ENCODE assay signal across 18 cellular contexts in genomic region chr4:94551616-94552564, GRCh38.
DNase-seq lines count a peak whose midpoint lies in the region; ATAC-seq, FAIRE-seq and TF ChIP-seq lines count a peak whose summit lies in the region.
"Had no signal": no experiment of that assay in that cellular context is flagged by ENCODE, and none has a peak within 500 bp of the region (broad histone marks: within the 10 kb centered on the region; RNA-seq: fewer than 3 reads in every experiment).

No MANE protein-coding gene starts in this region.

- intact Hi-C loops in pancreas (cut with DNase I), result no loop called here

- peaks cover 0 to 6% (median 4%) of the 10 kb centered on the region in 5 donors for H3K9me3 Mint-ChIP-seq in CD8-positive, alpha-beta memory T cell
- H3K9me3 Mint-ChIP-seq: GM23338 had no signal

- H3K27me3 ChIP-seq in adipocyte (replicated peaks; ENCODE audit: control insufficient read depth, insufficient read depth, low read length), result no peaks in the 10 kb centered on the region
- H3K27me3 ChIP-seq in pancreas, result no peaks in the 10 kb centered on the region
- H3K27me3 ChIP-seq in CD8-positive, alpha-beta memory T cell (ENCODE audit: insufficient read depth, low read length, poor library complexity, severe bottlenecking), result no peaks in the 10 kb centered on the region
- H3K27me3 ChIP-seq: ascending aorta had no signal

- no peak for TF ChIP-seq CTCF in fibroblast of pulmonary artery (IDR thresholded peaks at IDR 0.05; ENCODE audit: low read length, missing control alignments)
- TF ChIP-seq CTCF in pancreas (IDR thresholded peaks at IDR 0.05), result no peak

- H3K9ac ChIP-seq in adipocyte (ENCODE audit: low read length), result no peak overlapping the region

- DNase-seq in GM19239 (ENCODE audit: insufficient read length, low spot score), result no peak
- DNase-seq in adipocyte (ENCODE audit: low read depth), result peak; percentile 83
- DNase-seq in fibroblast of pulmonary artery (ENCODE audit: low read depth), result peak; percentile 70
- no peak for DNase-seq in pancreas
- DNase-seq in CD8-positive, alpha-beta memory T cell, result no peak
- DNase-seq in SK-N-DZ (ENCODE audit: low spot score), result no peak
- DNase-seq in hypothalamus (lab: John Stamatoyannopoulos, UW), result no peak
- DNase-seq: activated effector memory CD4-positive, alpha-beta T cell treated with anti-CD3 and anti-CD28 coated beads, Interleukin-2, amount 50 U/mL, for 16 hours; effector CD8-positive, alpha-beta T cell; islet precursor cell; MV-4-11; NCI-H69; PC-3; trophoblast cell had no signal

- ATAC-seq in pancreas (no peak), HG02981 (IDR thresholded peaks at IDR 0.05; ENCODE audit: unreplicated experiment) (no peak)
- ATAC-seq: GM23338, PC-3 had no signal

- CTCF ChIA-PET in CD8-positive, alpha-beta memory T cell (lab: Charles Lee), result interaction anchor here (1.1 kb wide), 1 partner anchor 145 kb away, joined by 3 read pairs; no protein-coding TSS in a partner anchor

- no peak overlapping the region for H3K27ac ChIP-seq in pancreas
- H3K27ac ChIP-seq in CD8-positive, alpha-beta memory T cell (ENCODE audit: low read depth, low read length), result no peak overlapping the region

- H3K9me3 ChIP-seq in adipocyte (ENCODE audit: control insufficient read depth, low read length) (no peaks in the 10 kb centered on the region), pancreas (no peaks in the 10 kb centered on the region)
- no peaks in the 10 kb centered on the region for H3K9me3 ChIP-seq in CD8-positive, alpha-beta memory T cell (ENCODE audit: low read length)
- H3K9me3 ChIP-seq: ascending aorta had no signal

- H3K4me1 Mint-ChIP-seq in CD8-positive, alpha-beta memory T cell, result peaks cover 0 to 7% (median 3%) of the 10 kb centered on the region in 3 donors

- H3K27me3 Mint-ChIP-seq in CD8-positive, alpha-beta memory T cell, result no peaks in the 10 kb centered on the region
- H3K27me3 Mint-ChIP-seq: progenitor cell of endocrine pancreas had no signal

- no peak overlapping the region for H3K27ac Mint-ChIP-seq in CD8-positive, alpha-beta memory T cell
- H3K27ac Mint-ChIP-seq: GM23338, progenitor cell of endocrine pancreas had no signal

- no peak overlapping the region for H3K4me3 Mint-ChIP-seq in CD8-positive, alpha-beta memory T cell
- H3K4me3 Mint-ChIP-seq: GM23338 had no signal

- peaks cover 4% of the 10 kb centered on the region for H3K36me3 ChIP-seq in adipocyte (ENCODE audit: control insufficient read depth, insufficient read depth, low read length, severe bottlenecking)
- H3K36me3 ChIP-seq in pancreas, result no peaks in the 10 kb centered on the region
- no peaks in the 10 kb centered on the region for H3K36me3 ChIP-seq in CD8-positive, alpha-beta memory T cell (ENCODE audit: insufficient read depth, low read length)

- POLR2A ChIA-PET in CD8-positive, alpha-beta memory T cell (lab: Charles Lee), result no interaction called here

- peaks cover 18% of the 10 kb centered on the region for H3K4me1 ChIP-seq in adipocyte (ENCODE audit: control insufficient read depth, insufficient read depth, low read length)
- H3K4me1 ChIP-seq in pancreas, result peaks cover 0 to 13% (median 10%) of the 10 kb centered on the region in 3 donors
- H3K4me1 ChIP-seq in CD8-positive, alpha-beta memory T cell (ENCODE audit: insufficient read depth, low read length), result no peaks in the 10 kb centered on the region

- 88 to 92% methylated on average over 3 of the region's 3 CpGs for WGBS in pancreas, 2 donors

- peak; percentile 39 for FAIRE-seq in GM19239 (lab: Jason Lieb, UNC)
- FAIRE-seq in pancreas (lab: Jason Lieb, UNC), result peak; percentile 39

- no peak overlapping the region for H3K4me3 ChIP-seq in adipocyte (ENCODE audit: low read length)
- no peak overlapping the region for H3K4me3 ChIP-seq in fibroblast of pulmonary artery (replicated peaks; ENCODE audit: low read depth, low read length)
- H3K4me3 ChIP-seq in pancreas, result no peak overlapping the region
- no peak overlapping the region for H3K4me3 ChIP-seq in CD8-positive, alpha-beta memory T cell (ENCODE audit: low read length)
- H3K4me3 ChIP-seq: ascending aorta, GM23338 had no signal

- peaks cover 4 to 7% (median 5%) of the 10 kb centered on the region in 3 donors for H3K36me3 Mint-ChIP-seq in CD8-positive, alpha-beta memory T cell

Comparison
In these comparisons a context has a peak if more than half of its experiments do, and no peak if none do; other contexts are left out.
1. DNase-seq: peak in adipocyte (single experiment) and fibroblast of pulmonary artery (single experiment); none in GM19239 (single experiment), pancreas (0 of 6), CD8-positive, alpha-beta memory T cell (0 of 5), SK-N-DZ (single experiment) and hypothalamus (0 of 51).